ENCODE assay signal across 8 cellular contexts in the genomic region with DNA sequence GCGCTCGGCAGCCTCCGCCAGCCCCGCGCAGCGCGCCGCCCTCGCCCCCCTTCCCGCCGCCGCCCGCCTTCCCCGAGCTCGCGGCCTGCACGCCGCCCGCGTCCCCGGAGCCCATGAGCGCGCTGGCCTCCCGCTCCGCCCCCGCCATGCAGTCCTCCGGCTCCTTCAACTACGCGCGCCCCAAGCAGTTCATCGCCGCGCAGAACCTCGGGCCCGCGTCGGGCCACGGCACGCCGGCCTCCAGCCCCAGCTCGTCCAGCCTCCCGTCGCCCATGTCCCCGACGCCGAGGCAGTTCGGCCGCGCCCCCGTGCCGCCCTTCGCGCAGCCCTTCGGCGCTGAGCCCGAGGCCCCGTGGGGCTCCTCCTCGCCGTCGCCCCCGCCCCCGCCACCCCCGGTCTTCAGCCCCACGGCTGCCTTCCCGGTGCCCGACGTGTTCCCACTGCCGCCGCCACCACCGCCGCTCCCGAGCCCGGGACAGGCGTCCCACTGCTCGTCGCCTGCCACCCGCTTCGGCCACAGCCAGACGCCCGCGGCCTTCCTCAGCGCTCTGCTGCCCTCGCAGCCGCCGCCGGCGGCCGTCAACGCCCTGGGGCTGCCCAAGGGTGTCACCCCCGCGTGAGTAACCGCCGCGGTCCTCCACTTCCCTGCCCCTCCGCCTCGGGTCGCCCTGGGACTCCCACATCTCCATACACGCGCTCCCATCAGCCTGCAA.
A peak's percentile ranks its signal among the peaks of the same experiment; 100 is the strongest.
DNase-seq lines count a peak whose midpoint lies in the region; ATAC-seq and TF ChIP-seq lines count a peak whose summit lies in the region.

No MANE protein-coding gene starts in this region.

- CTCF ChIA-PET in activated CD8-positive, alpha-beta memory T cell treated with anti-CD3 and anti-CD28 coated beads, Interleukin-2, amount 10 ng/mL, durations not matched to agents 7 days and 5 days (lab: Charles Lee), result no interaction called here

- TF ChIP-seq POLR2A in heart left ventricle (IDR thresholded peaks at IDR 0.05), result no peak

- H3K27me3 ChIP-seq in heart left ventricle (no peaks in the 10 kb centered on the region), psoas muscle (ENCODE audit: insufficient read depth in 3 of 3, low read length in 2 of 3) (no peaks in the 10 kb centered on the region)

- TF ChIP-seq CTCF in CD14-positive monocyte (IDR thresholded peaks at IDR 0.05), result peak; percentile 14
- peak in 1 of 12 donors; percentile 7 for TF ChIP-seq CTCF in heart left ventricle (IDR thresholded peaks at IDR 0.05)
- no peak for TF ChIP-seq CTCF in psoas muscle (IDR thresholded peaks at IDR 0.05)

- H3K4me3 Mint-ChIP-seq in CD14-positive monocyte, result peak overlapping the region; percentile 74 to 86
- peak overlapping the region; percentile 47 for H3K4me3 Mint-ChIP-seq in activated CD8-positive, alpha-beta memory T cell treated with anti-CD3 and anti-CD28 coated beads, Interleukin-2, amount 10 ng/mL, durations not matched to agents 7 days and 5 days

- intact Hi-C loops in CD14-positive monocyte (cut with micrococcal nuclease), result loop anchor here in 1 of 2 donors (5.0 kb wide), 1 partner anchor 46 kb away; no protein-coding TSS in a partner anchor
- intact Hi-C loops in heart left ventricle (cut with DNase I), result loop anchor here in 1 of 10 donors (5.0 kb wide), 1 partner anchor 41 kb away; no protein-coding TSS in a partner anchor
- intact Hi-C loops in psoas muscle (cut with DNase I), result no loop called here

- WGBS in heart left ventricle, 4 donors, result 39 to 51% (median 41%) methylated on average over 69 to 99 of the region's 99 CpGs
- WGBS in psoas muscle, 3 donors, result 35 to 56% (median 37%) methylated on average over 82 to 99 of the region's 99 CpGs

- peaks cover 5 to 13% of the 10 kb centered on the region in 2 donors for H3K36me3 Mint-ChIP-seq in CD14-positive monocyte
- H3K36me3 Mint-ChIP-seq in activated CD8-positive, alpha-beta memory T cell treated with anti-CD3 and anti-CD28 coated beads, Interleukin-2, amount 10 ng/mL, durations not matched to agents 7 days and 5 days, result peaks cover 3% of the 10 kb centered on the region

- peak; percentile 81 for DNase-seq in CD14-positive monocyte (ENCODE audit: low spot score)
- DNase-seq in activated CD8-positive, alpha-beta memory T cell treated with anti-CD3 and anti-CD28 coated beads, Interleukin-2, amount 10 ng/mL, durations not matched to agents 7 days and 5 days, result no peak
- peak; percentile 51 to 79 (median 64) for DNase-seq in heart left ventricle
- peak; percentile 59 to 74 for DNase-seq in psoas muscle
- no peak for DNase-seq in SIG-M5 treated with dmso at 0.1 percent for 504 hours (lab: John Stamatoyannopoulos, UW; ENCODE audit: unreplicated experiment)
- DNase-seq in mesenteric fat pad (ENCODE audit: low spot score), result no peak

- peaks cover 0 to 64% (median 33%) of the 10 kb centered on the region in 12 donors for H3K4me1 ChIP-seq in heart left ventricle
- peaks cover 41% of the 10 kb centered on the region for H3K4me1 ChIP-seq in psoas muscle

- H3K27me3 Mint-ChIP-seq in CD14-positive monocyte (ENCODE audit: low read depth in 3 of 3), result peaks cover 23 to 32% (median 27%) of the 10 kb centered on the region in 3 donors
- H3K27me3 Mint-ChIP-seq in activated CD8-positive, alpha-beta memory T cell treated with anti-CD3 and anti-CD28 coated beads, Interleukin-2, amount 10 ng/mL, durations not matched to agents 7 days and 5 days, result peaks cover 67% of the 10 kb centered on the region

- H3K4me3 ChIP-seq in heart left ventricle (peak overlapping the region in 11 of 12 donors; percentile 7 to 63 (median 52)), psoas muscle (peak overlapping the region; percentile 65)

- H3K36me3 ChIP-seq in heart left ventricle (peaks cover 0 to 44% (median 22%) of the 10 kb centered on the region in 9 donors), psoas muscle (ENCODE audit: insufficient read depth in 1 of 2, low read depth in 1 of 2) (peaks cover 0 to 10% of the 10 kb centered on the region in 2 donors)

- peak; percentile 25 for ATAC-seq in HG02588 (IDR thresholded peaks at IDR 0.05; ENCODE audit: unreplicated experiment)
- peak; percentile 75 for ATAC-seq in activated CD8-positive, alpha-beta memory T cell treated with anti-CD3 and anti-CD28 coated beads, Interleukin-2, amount 10 ng/mL, durations not matched to agents 7 days and 5 days
- peak in 3 of 4 donors; percentile 26 to 69 (median 64) for ATAC-seq in heart left ventricle
- ATAC-seq in psoas muscle, result peak; percentile 40 to 62 (median 48)
- no peak for ATAC-seq in GM18858 (IDR thresholded peaks at IDR 0.05; ENCODE audit: unreplicated experiment)

- H3K27ac ChIP-seq in heart left ventricle, result peak overlapping the region; percentile 23 to 82 (median 60)
- peak overlapping the region; percentile 77 for H3K27ac ChIP-seq in psoas muscle

- peaks cover 0 to 6% (median 3%) of the 10 kb centered on the region in 7 donors for H3K9me3 Mint-ChIP-seq in CD14-positive monocyte
- no peaks in the 10 kb centered on the region for H3K9me3 Mint-ChIP-seq in activated CD8-positive, alpha-beta memory T cell treated with anti-CD3 and anti-CD28 coated beads, Interleukin-2, amount 10 ng/mL, durations not matched to agents 7 days and 5 days (ENCODE audit: low read depth)

- H3K4me1 Mint-ChIP-seq in CD14-positive monocyte, result peaks cover 61% of the 10 kb centered on the region
- peaks cover 13% of the 10 kb centered on the region for H3K4me1 Mint-ChIP-seq in activated CD8-positive, alpha-beta memory T cell treated with anti-CD3 and anti-CD28 coated beads, Interleukin-2, amount 10 ng/mL, durations not matched to agents 7 days and 5 days

- peak overlapping the region in 3 of 7 donors; percentile 33 to 77 (median 40) for H3K27ac Mint-ChIP-seq in CD14-positive monocyte
- H3K27ac Mint-ChIP-seq in activated CD8-positive, alpha-beta memory T cell treated with anti-CD3 and anti-CD28 coated beads, Interleukin-2, amount 10 ng/mL, durations not matched to agents 7 days and 5 days, result no peak overlapping the region

- H3K9me3 ChIP-seq in heart left ventricle (no peaks in the 10 kb centered on the region), psoas muscle (no peaks in the 10 kb centered on the region)

Comparison
In these comparisons a context has a peak if more than half of its experiments do, and no peak if none do; other contexts are left out.
1. DNase-seq: peak in CD14-positive monocyte (single experiment), heart left ventricle (5 of 5) and psoas muscle (2 of 2); none in activated CD8-positive, alpha-beta memory T cell treated with anti-CD3 and anti-CD28 coated beads, Interleukin-2, amount 10 ng/mL, durations not matched to agents 7 days and 5 days (single experiment), SIG-M5 treated with dmso at 0.1 percent for 504 hours (single experiment) and mesenteric fat pad (single experiment).